ENCODE assay signal across 12 cellular contexts in the genomic region with DNA sequence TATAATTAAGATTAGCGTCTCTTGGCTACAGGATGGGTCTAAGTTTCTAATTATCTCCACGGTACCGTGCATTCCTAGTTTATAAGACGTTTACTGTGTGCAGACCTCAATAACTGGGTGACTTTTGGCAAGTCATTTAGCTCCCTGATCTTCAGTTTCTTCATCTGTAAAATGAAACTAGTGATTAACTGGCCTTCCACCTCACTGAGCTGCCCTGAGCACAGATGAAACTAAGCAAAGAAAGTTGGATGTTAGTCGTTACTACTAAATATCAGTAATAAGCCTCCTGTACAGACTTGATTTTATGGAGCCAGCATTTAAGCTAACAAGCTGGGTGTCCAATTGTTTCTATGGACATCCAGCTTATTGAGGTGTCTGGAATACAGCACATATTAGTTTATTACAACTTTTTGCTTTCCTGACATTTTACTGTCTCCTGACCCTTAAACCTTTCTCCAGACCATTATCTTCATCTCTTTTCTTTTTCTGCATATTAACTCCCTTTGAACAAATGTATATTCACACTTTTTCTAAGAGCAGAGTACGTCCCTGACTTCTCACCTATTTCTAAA. TPM values are rescaled to one million over a fixed set of nuclear protein-coding genes. Genes with fewer than 3 reads are reported as not detected.
A peak's percentile ranks its signal among the peaks of the same experiment; 100 is the strongest.
DNase-seq lines count a peak whose midpoint lies in the region; ATAC-seq and TF ChIP-seq lines count a peak whose summit lies in the region.
"Had no signal": no experiment of that assay in that cellular context is flagged by ENCODE, and none has a peak within 500 bp of the region (broad histone marks: within the 10 kb centered on the region; RNA-seq: fewer than 3 reads in every experiment).

No MANE protein-coding gene starts in this region.

- no peaks in the 10 kb centered on the region for H3K36me3 ChIP-seq in stomach
- H3K36me3 ChIP-seq: tibial nerve had no signal

- no peak overlapping the region for H3K27ac Mint-ChIP-seq in activated CD4-positive, alpha-beta T cell treated with anti-CD3 and anti-CD28 coated beads, Interleukin-2, amount 10 ng/mL, durations not matched to agents 24 days and 14 days
- no peak overlapping the region for H3K27ac Mint-ChIP-seq in central memory CD8-positive, alpha-beta T cell (ENCODE audit: low read depth)
- no peak overlapping the region for H3K27ac Mint-ChIP-seq in stimulated activated effector memory CD8-positive, alpha-beta T cell treated with anti-CD3 and anti-CD28 coated beads, Interleukin-12 subunit alpha, Interleukin-12 subunit beta, amount 100 ng/mL, for 72 hours

- H3K4me1 Mint-ChIP-seq in activated CD4-positive, alpha-beta T cell treated with anti-CD3 and anti-CD28 coated beads, Interleukin-2, amount 10 ng/mL, durations not matched to agents 24 days and 14 days, result peaks cover 10% of the 10 kb centered on the region
- H3K4me1 Mint-ChIP-seq in central memory CD8-positive, alpha-beta T cell, result no peaks in the 10 kb centered on the region
- H3K4me1 Mint-ChIP-seq in stimulated activated effector memory CD8-positive, alpha-beta T cell treated with anti-CD3 and anti-CD28 coated beads, Interleukin-12 subunit alpha, Interleukin-12 subunit beta, amount 100 ng/mL, for 72 hours, result peaks cover 8% of the 10 kb centered on the region

- TF ChIP-seq CTCF in stomach (IDR thresholded peaks at IDR 0.05), result no peak

- no peak for TF ChIP-seq EP300 in stomach (IDR thresholded peaks at IDR 0.05)

- H3K27me3 Mint-ChIP-seq in activated CD4-positive, alpha-beta T cell treated with anti-CD3 and anti-CD28 coated beads, Interleukin-2, amount 10 ng/mL, durations not matched to agents 24 days and 14 days, result peaks cover 39% of the 10 kb centered on the region
- peaks cover 18% of the 10 kb centered on the region for H3K27me3 Mint-ChIP-seq in central memory CD8-positive, alpha-beta T cell

- H3K4me3 ChIP-seq in stomach, result peak overlapping the region in 1 of 4 donors; percentile 62

- peak overlapping the region; percentile 40 for H3K4me3 Mint-ChIP-seq in activated CD4-positive, alpha-beta T cell treated with anti-CD3 and anti-CD28 coated beads, Interleukin-2, amount 10 ng/mL, durations not matched to agents 24 days and 14 days
- H3K4me3 Mint-ChIP-seq in central memory CD8-positive, alpha-beta T cell, result peak overlapping the region; percentile 19
- peak overlapping the region; percentile 21 for H3K4me3 Mint-ChIP-seq in stimulated activated effector memory CD8-positive, alpha-beta T cell treated with anti-CD3 and anti-CD28 coated beads, Interleukin-12 subunit alpha, Interleukin-12 subunit beta, amount 100 ng/mL, for 72 hours

- no peaks in the 10 kb centered on the region for H3K36me3 Mint-ChIP-seq in activated CD4-positive, alpha-beta T cell treated with anti-CD3 and anti-CD28 coated beads, Interleukin-2, amount 10 ng/mL, durations not matched to agents 24 days and 14 days (ENCODE audit: low read depth)
- H3K36me3 Mint-ChIP-seq in central memory CD8-positive, alpha-beta T cell (ENCODE audit: insufficient read depth), result no peaks in the 10 kb centered on the region
- H3K36me3 Mint-ChIP-seq in stimulated activated effector memory CD8-positive, alpha-beta T cell treated with anti-CD3 and anti-CD28 coated beads, Interleukin-12 subunit alpha, Interleukin-12 subunit beta, amount 100 ng/mL, for 72 hours, result no peaks in the 10 kb centered on the region

- H3K9me3 ChIP-seq in stomach, result no peaks in the 10 kb centered on the region
- H3K9me3 ChIP-seq: tibial nerve had no signal

- no peaks in the 10 kb centered on the region for H3K9me3 Mint-ChIP-seq in activated CD4-positive, alpha-beta T cell treated with anti-CD3 and anti-CD28 coated beads, Interleukin-2, amount 10 ng/mL, durations not matched to agents 24 days and 14 days
- no peaks in the 10 kb centered on the region for H3K9me3 Mint-ChIP-seq in central memory CD8-positive, alpha-beta T cell
- H3K9me3 Mint-ChIP-seq in stimulated activated effector memory CD8-positive, alpha-beta T cell treated with anti-CD3 and anti-CD28 coated beads, Interleukin-12 subunit alpha, Interleukin-12 subunit beta, amount 100 ng/mL, for 72 hours, result no peaks in the 10 kb centered on the region

- ATAC-seq in HG03354 (IDR thresholded peaks at IDR 0.05; ENCODE audit: poor library complexity, severe bottlenecking, unreplicated experiment) (peak; percentile 33), GM19035 (IDR thresholded peaks at IDR 0.05; ENCODE audit: unreplicated experiment) (no peak), HG03196 (IDR thresholded peaks at IDR 0.05; ENCODE audit: unreplicated experiment) (no peak)
- ATAC-seq in central memory CD8-positive, alpha-beta T cell (replicated peaks; ENCODE audit: extremely low read depth, poor library complexity, severe bottlenecking), result no peak
- ATAC-seq in stimulated activated effector memory CD8-positive, alpha-beta T cell treated with anti-CD3 and anti-CD28 coated beads, Interleukin-12 subunit alpha, Interleukin-12 subunit beta, amount 100 ng/mL, for 72 hours, result peak; percentile 63

- no peak for DNase-seq in activated CD4-positive, alpha-beta T cell treated with anti-CD3 and anti-CD28 coated beads, Interleukin-2, amount 10 ng/mL, durations not matched to agents 24 days and 14 days
- no peak for DNase-seq in activated CD4-positive, alpha-beta T cell treated with anti-CD3 and anti-CD28 coated beads, Interleukin-2, amount 50 U/mL, for 4 hours
- no peak for DNase-seq in central memory CD8-positive, alpha-beta T cell (ENCODE audit: low spot score in 2 of 2)
- DNase-seq in stimulated activated effector memory CD8-positive, alpha-beta T cell treated with anti-CD3 and anti-CD28 coated beads, Interleukin-12 subunit alpha, Interleukin-12 subunit beta, amount 100 ng/mL, for 72 hours (ENCODE audit: low spot score in 2 of 2), result no peak
- no peak for DNase-seq in stomach
- DNase-seq: kidney glomerular epithelial cell, NCI-H1417 treated with DMSO at 0.1 percent for 48 hours had no signal

- 49 to 56% (median 53%) methylated on average over 6 of the region's 6 CpGs for WGBS in stomach, 5 donors

- intact Hi-C loops in activated CD4-positive, alpha-beta T cell treated with anti-CD3 and anti-CD28 coated beads, Interleukin-2, amount 10 ng/mL, durations not matched to agents 24 days and 14 days (cut with micrococcal nuclease), result loop anchor here (5.0 kb wide), 1 partner anchor 42 kb away; a partner anchor contains a TSS
- intact Hi-C loops in stomach (cut with DNase I; ENCODE audit: low total_unique reads), result no loop called here

- H3K27ac ChIP-seq in stomach, result no peak overlapping the region
- H3K27ac ChIP-seq: tibial nerve had no signal

- peaks cover 0 to 59% (median 21%) of the 10 kb centered on the region in 3 donors for H3K27me3 ChIP-seq in stomach

- TF ChIP-seq POLR2A in stomach (IDR thresholded peaks at IDR 0.05), result no peak

- peaks cover 11 to 18% (median 15%) of the 10 kb centered on the region in 4 donors for H3K4me1 ChIP-seq in stomach

RNA-seq across cellular contexts. Expression of a gene that starts 1.1 kb away (rescaled TPM):
- total RNA-seq in activated CD4-positive, alpha-beta T cell treated with anti-CD3 and anti-CD28 coated beads, Interleukin-2, amount 10 ng/mL, durations not matched to agents 24 days and 14 days, result 0.24 TPM in 1 of 2 replicates, not detected in the other
- total RNA-seq in stomach, result under 1 TPM in 2 of 5 donors, not detected in 3; 0.29 to 0.92 TPM
- polyA plus RNA-seq in stomach, result 1 to 10 TPM in 1 of 3 donors, under 1 TPM in 1, not detected in 1; 0.76 to 4.2 TPM
- total RNA-seq: endothelial cell of umbilical vein, tibial nerve had no signal
- polyA plus RNA-seq: endothelial cell of umbilical vein had no signal

RNA-seq across cellular contexts. Expression of a gene that starts 40.7 kb away (rescaled TPM):
- total RNA-seq in activated CD4-positive, alpha-beta T cell treated with anti-CD3 and anti-CD28 coated beads, Interleukin-2, amount 10 ng/mL, durations not matched to agents 24 days and 14 days, result not detected in 2 replicates
- 1 to 10 TPM; 1.3 to 8.0 (median 1.8) TPM for total RNA-seq in stomach
- polyA plus RNA-seq in stomach, result under 1 TPM; 0.44 to 0.61 (median 0.48) TPM
- total RNA-seq: endothelial cell of umbilical vein had no signal
- polyA plus RNA-seq: endothelial cell of umbilical vein had no signal

Comparison
In these comparisons a context has a peak if more than half of its experiments do, and no peak if none do; other contexts are left out.
1. ATAC-seq: peak in HG03354 (single experiment) and stimulated activated effector memory CD8-positive, alpha-beta T cell treated with anti-CD3 and anti-CD28 coated beads, Interleukin-12 subunit alpha, Interleukin-12 subunit beta, amount 100 ng/mL, for 72 hours (single experiment); none in central memory CD8-positive, alpha-beta T cell (single experiment), GM19035 (single experiment) and HG03196 (single experiment).
2. Peak in every context shown above with its lines, with median percentiles within 50 percentile points of each other: H3K4me3 Mint-ChIP-seq.